In genomic region chr14:67643671-67644070, GRCh38 we compare ENCODE assay signal across 25 cellular contexts. TPM values are rescaled to one million over a fixed set of nuclear protein-coding genes. Genes with fewer than 3 reads are reported as not detected.
A peak's percentile ranks its signal among the peaks of the same experiment; 100 is the strongest.
DNase-seq lines count a peak whose midpoint lies in the region; ATAC-seq and TF ChIP-seq lines count a peak whose summit lies in the region.
"Had no signal": no experiment of that assay in that cellular context is flagged by ENCODE, and none has a peak within 500 bp of the region (broad histone marks: within the 10 kb centered on the region; RNA-seq: fewer than 3 reads in every experiment).

No MANE protein-coding gene starts in this region.

- H3K4me1 Mint-ChIP-seq in CD8-positive, alpha-beta T cell (ENCODE audit: low read depth): peaks cover 3% of the 10 kb centered on the region
- H3K4me1 Mint-ChIP-seq in neural crest cell: no peaks in the 10 kb centered on the region

- H3K9me3 Mint-ChIP-seq in CD8-positive, alpha-beta T cell: no peaks in the 10 kb centered on the region
- H3K9me3 Mint-ChIP-seq in neural crest cell: no peaks in the 10 kb centered on the region
- H3K9me3 Mint-ChIP-seq: activated CD4-positive, alpha-beta T cell treated with anti-CD3 and anti-CD28 coated beads, Interleukin-2, amount 10 ng/mL, durations not matched to agents 24 days and 14 days; activated naive CD4-positive, alpha-beta T cell treated with anti-CD3 and anti-CD28 coated beads, Interleukin-2, amount 10 ng/mL, durations not matched to agents 7 days and 5 days; stimulated activated naive CD8-positive, alpha-beta T cell treated with anti-CD3 and anti-CD28 coated beads, Interleukin-15, Interleukin-2, amounts not matched to agents 100 ng/mL and 50 ng/mL, for 24 hours; type B pancreatic cell had no signal

- CTCF ChIA-PET in CD8-positive, alpha-beta T cell (lab: Charles Lee): interaction anchor here (0.6 to 1.9 kb wide), 3 partner anchors 25 to 1931 kb away, joined by 3 to 4 read pairs (median 4); partner anchors contain the start of gene CCDC177

- no peak for DNase-seq in CD8-positive, alpha-beta T cell
- DNase-seq in NCI-H69 (lab: John Stamatoyannopoulos, UW) (peak; percentile 10), epithelial cell of prostate (ENCODE audit: low read depth, low spot score) (no peak), neural crest cell (ENCODE audit: low read depth, low spot score) (no peak), A172 (ENCODE audit: low spot score) (no peak), left colon (no peak), SKM-1 treated with dmso at 0.1 percent for 144 hours (lab: John Stamatoyannopoulos, UW; ENCODE audit: unreplicated experiment) (no peak)
- DNase-seq: activated CD4-positive, alpha-beta T cell treated with anti-CD3 and anti-CD28 coated beads, Interleukin-2, amount 10 ng/mL, durations not matched to agents 24 days and 14 days; activated naive CD4-positive, alpha-beta T cell treated with anti-CD3 and anti-CD28 coated beads, Interleukin-2, amount 10 ng/mL, durations not matched to agents 7 days and 5 days; AML-193; body of pancreas; EL; foreskin keratinocyte; Karpas-422; left lung; mucosa of descending colon; NCI-H1092; NCI-H526 treated with DMSO at 0.1 percent for 48 hours; occipital lobe had no signal

- no peaks in the 10 kb centered on the region for H3K27me3 ChIP-seq in CD8-positive, alpha-beta T cell (ENCODE audit: insufficient read depth, low read length)
- H3K27me3 ChIP-seq: body of pancreas, foreskin keratinocyte, left lung had no signal

- TF ChIP-seq CTCF in CD8-positive, alpha-beta T cell (IDR thresholded peaks at IDR 0.05): no peak
- no peak for TF ChIP-seq CTCF in neural crest cell (conservative IDR thresholded peaks at IDR 0.05)

- no peaks in the 10 kb centered on the region for H3K27me3 Mint-ChIP-seq in CD8-positive, alpha-beta T cell (ENCODE audit: low read depth)
- no peaks in the 10 kb centered on the region for H3K27me3 Mint-ChIP-seq in neural crest cell (ENCODE audit: low read depth)
- H3K27me3 Mint-ChIP-seq: activated CD4-positive, alpha-beta T cell treated with anti-CD3 and anti-CD28 coated beads, Interleukin-2, amount 10 ng/mL, durations not matched to agents 24 days and 14 days; activated naive CD4-positive, alpha-beta T cell treated with anti-CD3 and anti-CD28 coated beads, Interleukin-2, amount 10 ng/mL, durations not matched to agents 7 days and 5 days; stimulated activated naive CD8-positive, alpha-beta T cell treated with anti-CD3 and anti-CD28 coated beads, Interleukin-15, Interleukin-2, amounts not matched to agents 100 ng/mL and 50 ng/mL, for 24 hours; type B pancreatic cell had no signal

- H3K9me3 ChIP-seq in CD8-positive, alpha-beta T cell (ENCODE audit: low read length): no peaks in the 10 kb centered on the region
- H3K9me3 ChIP-seq: body of pancreas, left lung, mucosa of descending colon had no signal

- H3K36me3 ChIP-seq in CD8-positive, alpha-beta T cell (ENCODE audit: insufficient read depth, low read length): peaks cover 4% of the 10 kb centered on the region

- H3K36me3 Mint-ChIP-seq in CD8-positive, alpha-beta T cell: peaks cover 33% of the 10 kb centered on the region
- H3K36me3 Mint-ChIP-seq in neural crest cell (ENCODE audit: low read depth): peaks cover 9% of the 10 kb centered on the region

- intact Hi-C loops in CD8-positive, alpha-beta T cell (cut with DNase I, micrococcal nuclease): no loop called here
- intact Hi-C loops in left colon (cut with DNase I, micrococcal nuclease): no loop called here

- H3K4me1 ChIP-seq in CD8-positive, alpha-beta T cell (ENCODE audit: insufficient read depth, low read length): no peaks in the 10 kb centered on the region
- H3K4me1 ChIP-seq: foreskin keratinocyte, left lung had no signal

- no peak overlapping the region for H3K4me3 ChIP-seq in CD8-positive, alpha-beta T cell (ENCODE audit: low read depth, low read length)
- H3K4me3 ChIP-seq: body of pancreas, coronary artery, left lung, mucosa of descending colon had no signal

- H3K4me3 Mint-ChIP-seq in CD8-positive, alpha-beta T cell: no peak overlapping the region
- no peak overlapping the region for H3K4me3 Mint-ChIP-seq in neural crest cell
- H3K4me3 Mint-ChIP-seq: activated CD4-positive, alpha-beta T cell treated with anti-CD3 and anti-CD28 coated beads, Interleukin-2, amount 10 ng/mL, durations not matched to agents 24 days and 14 days; activated naive CD4-positive, alpha-beta T cell treated with anti-CD3 and anti-CD28 coated beads, Interleukin-2, amount 10 ng/mL, durations not matched to agents 7 days and 5 days; stimulated activated naive CD8-positive, alpha-beta T cell treated with anti-CD3 and anti-CD28 coated beads, Interleukin-15, Interleukin-2, amounts not matched to agents 100 ng/mL and 50 ng/mL, for 24 hours; type B pancreatic cell had no signal

- no peak overlapping the region for H3K27ac ChIP-seq in CD8-positive, alpha-beta T cell (ENCODE audit: low read depth, low read length)
- H3K27ac ChIP-seq in epithelial cell of prostate: peak overlapping the region; percentile 11
- H3K27ac ChIP-seq: body of pancreas, coronary artery, foreskin keratinocyte, left lung had no signal

- POLR2A ChIA-PET in CD8-positive, alpha-beta T cell (lab: Charles Lee): interaction anchor here (0.9 kb wide), 1 partner anchor 23 kb away, joined by 6 read pairs; no protein-coding TSS in a partner anchor

- ATAC-seq in CD8-positive, alpha-beta T cell: no peak
- ATAC-seq in HG02973 (IDR thresholded peaks at IDR 0.05; ENCODE audit: unreplicated experiment): no peak
- no peak for ATAC-seq in left colon
- ATAC-seq: body of pancreas, foreskin keratinocyte, left lung, Right ventricle myocardium inferior, sciatic nerve had no signal

- H3K27ac Mint-ChIP-seq in CD8-positive, alpha-beta T cell: peak overlapping the region; percentile 29
- H3K27ac Mint-ChIP-seq in neural crest cell (ENCODE audit: unreplicated experiment): peak overlapping the region; percentile 15
- H3K27ac Mint-ChIP-seq: activated CD4-positive, alpha-beta T cell treated with anti-CD3 and anti-CD28 coated beads, Interleukin-2, amount 10 ng/mL, durations not matched to agents 24 days and 14 days; activated naive CD4-positive, alpha-beta T cell treated with anti-CD3 and anti-CD28 coated beads, Interleukin-2, amount 10 ng/mL, durations not matched to agents 7 days and 5 days; stimulated activated naive CD8-positive, alpha-beta T cell treated with anti-CD3 and anti-CD28 coated beads, Interleukin-15, Interleukin-2, amounts not matched to agents 100 ng/mL and 50 ng/mL, for 24 hours; type B pancreatic cell had no signal

RNA-seq across cellular contexts. Expression of gene ARG2, which starts 24.0 kb away (rescaled TPM):
- 1 to 10 TPM; 1.5 to 3.7 TPM for total RNA-seq in CD8-positive, alpha-beta T cell
- 19.1 and 22.2 TPM in 2 replicates for total RNA-seq in neural crest cell
- total RNA-seq in A172 (2014; rRNA removed; shearing (Covaris generic)): 2.4 and 2.9 TPM in 2 replicates
- 10 to 100 TPM in 1 of 2 donors, under 1 TPM in 1; 0.85 to 18.1 TPM for total RNA-seq in left colon

RNA-seq across cellular contexts. Expression of gene VTI1B, which starts 30.8 kb away (rescaled TPM):
- total RNA-seq in CD8-positive, alpha-beta T cell: 10 to 100 TPM; 27.6 to 31.1 TPM
- total RNA-seq in neural crest cell (103 and 112 TPM in 2 replicates), left colon (100 to 1,000 TPM; 120 to 135 TPM)
- total RNA-seq in A172 (2014; rRNA removed; shearing (Covaris generic)): 27.7 and 28.4 TPM in 2 replicates

RNA-seq across cellular contexts. Expression of gene PIGH, which starts 43.6 kb away (rescaled TPM):
- 10 to 100 TPM; 66.0 to 67.8 TPM for total RNA-seq in CD8-positive, alpha-beta T cell
- total RNA-seq in neural crest cell (19.9 and 23.0 TPM in 2 replicates), left colon (10 to 100 TPM; 14.0 to 14.3 TPM)
- total RNA-seq in A172 (2014; rRNA removed; shearing (Covaris generic)): 11.5 and 18.6 TPM in 2 replicates

RNA-seq across cellular contexts. Expression of gene RDH11, which starts 51.9 kb away (rescaled TPM):
- total RNA-seq in CD8-positive, alpha-beta T cell: 10 to 100 TPM; 13.9 to 14.5 TPM
- total RNA-seq in neural crest cell: 78.4 and 79.9 TPM in 2 replicates
- 44.1 and 45.8 TPM in 2 replicates for total RNA-seq in A172 (2014; rRNA removed; shearing (Covaris generic))
- 10 to 100 TPM; 40.6 to 48.1 TPM for total RNA-seq in left colon

RNA-seq across cellular contexts. Expression of gene RDH12, which starts 58.0 kb away (rescaled TPM):
- not detected for total RNA-seq in CD8-positive, alpha-beta T cell
- total RNA-seq in neural crest cell (not detected in 2 replicates), left colon (not detected)
- 0.17 TPM in 1 of 2 replicates, not detected in the other for total RNA-seq in A172 (2014; rRNA removed; shearing (Covaris generic))
- total RNA-seq: activated CD4-positive, alpha-beta T cell treated with anti-CD3 and anti-CD28 coated beads, Interleukin-2, amount 10 ng/mL, durations not matched to agents 24 days and 14 days; mucosa of descending colon; Right ventricle myocardium inferior; sciatic nerve had no signal
